In the genomic region with DNA sequence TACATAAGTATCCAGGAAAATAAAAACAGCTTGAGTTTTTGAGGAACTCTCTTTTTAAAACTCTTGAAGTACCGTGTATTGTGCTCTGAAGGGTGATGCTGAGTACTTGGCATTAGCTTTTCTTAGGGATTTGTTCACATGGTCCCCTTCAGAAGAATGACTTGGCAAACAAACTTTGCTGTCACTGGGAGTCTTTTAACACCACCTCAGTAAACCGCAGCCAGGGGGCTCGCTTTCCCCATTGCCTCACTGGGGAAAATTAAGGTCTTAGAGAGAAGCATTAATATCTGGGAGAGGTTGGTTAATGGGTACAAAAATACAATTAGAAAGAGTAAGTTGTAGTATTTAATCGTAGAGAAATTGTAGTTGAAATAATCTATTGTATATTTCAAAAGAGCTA, we compare ENCODE assay signal across 15 cellular contexts.
DNase-seq lines count a peak whose midpoint lies in the region; TF ChIP-seq lines count a peak whose summit lies in the region.
"Had no signal": no experiment of that assay in that cellular context is flagged by ENCODE, and none has a peak within 500 bp of the region (broad histone marks: within the 10 kb centered on the region; RNA-seq: fewer than 3 reads in every experiment).

No MANE protein-coding gene starts in this region.

- TF ChIP-seq POLR2A in NB4 (IDR thresholded peaks at IDR 0.05; ENCODE audit: extremely low read depth, insufficient read length), result no peak

- no peak overlapping the region for H3K4me3 Mint-ChIP-seq in activated T-helper 1 cell treated with anti-CD3 and anti-CD28 coated beads, Interleukin-12 subunit alpha, Interleukin-12 subunit beta, Interleukin-2, Interleukin-4 antibody, amounts not matched to agents 30 ng/mL and 10 ng/mL and 1 ng/mL, durations not matched to agents 14 hours and 24 hours and 36 hours
- H3K4me3 Mint-ChIP-seq: CD8-positive, alpha-beta T cell; natural killer cell had no signal

- H3K4me3 ChIP-seq in NB4 (ENCODE audit: low read depth, low read length) (no peak overlapping the region), astrocyte of the spinal cord (ENCODE audit: low read depth, low read length) (no peak overlapping the region)
- H3K4me3 ChIP-seq: ascending aorta, esophagus squamous epithelium had no signal

- in situ Hi-C loops in astrocyte of the spinal cord (cut with HindIII; ENCODE audit: low sequenced_read_pairs), result no loop called here
- in situ Hi-C loops in G401 (cut with HindIII; ENCODE audit: low sequenced_read_pairs), result no loop called here

- DNase-seq in ELF-1 (ENCODE audit: low read depth, low spot score) (peak; percentile 27), NB4 (ENCODE audit: low read depth) (peak; percentile 21), astrocyte of the spinal cord (ENCODE audit: low read depth, low spot score) (no peak), midbrain (lab: John Stamatoyannopoulos, UW) (peak; percentile 34), activated gamma-delta T cell treated with Interleukin-2 at 50 U/mL for 16 hours (no peak), HPDE6-E6E7 (ENCODE audit: extremely low spot score) (no peak), G401 (ENCODE audit: low spot score) (no peak)
- no peak for DNase-seq in activated T-helper 1 cell treated with anti-CD3 and anti-CD28 coated beads, Interleukin-12 subunit alpha, Interleukin-12 subunit beta, Interleukin-2, Interleukin-4 antibody, amounts not matched to agents 30 ng/mL and 10 ng/mL and 1 ng/mL, durations not matched to agents 14 hours and 24 hours and 36 hours (ENCODE audit: low spot score)
- DNase-seq: CD8-positive, alpha-beta T cell; esophagus squamous epithelium; GDM1; MM.1S; natural killer cell; NCI-H2081 treated with DMSO at 0.1 percent for 48 hours had no signal

- H3K27me3 Mint-ChIP-seq in activated T-helper 1 cell treated with anti-CD3 and anti-CD28 coated beads, Interleukin-12 subunit alpha, Interleukin-12 subunit beta, Interleukin-2, Interleukin-4 antibody, amounts not matched to agents 30 ng/mL and 10 ng/mL and 1 ng/mL, durations not matched to agents 14 hours and 24 hours and 36 hours (ENCODE audit: insufficient read depth), result peaks cover 3% of the 10 kb centered on the region

- H3K9me3 Mint-ChIP-seq in activated T-helper 1 cell treated with anti-CD3 and anti-CD28 coated beads, Interleukin-12 subunit alpha, Interleukin-12 subunit beta, Interleukin-2, Interleukin-4 antibody, amounts not matched to agents 30 ng/mL and 10 ng/mL and 1 ng/mL, durations not matched to agents 14 hours and 24 hours and 36 hours, result no peaks in the 10 kb centered on the region
- H3K9me3 Mint-ChIP-seq: CD8-positive, alpha-beta T cell; natural killer cell had no signal

- TF ChIP-seq CTCF in NB4 (IDR thresholded peaks at IDR 0.05; ENCODE audit: low read depth, low read length), result no peak
- TF ChIP-seq CTCF in astrocyte of the spinal cord (IDR thresholded peaks at IDR 0.05; ENCODE audit: low read depth, low read length), result peak; percentile 39

- no peak overlapping the region for H3K27ac Mint-ChIP-seq in activated T-helper 1 cell treated with anti-CD3 and anti-CD28 coated beads, Interleukin-12 subunit alpha, Interleukin-12 subunit beta, Interleukin-2, Interleukin-4 antibody, amounts not matched to agents 30 ng/mL and 10 ng/mL and 1 ng/mL, durations not matched to agents 14 hours and 24 hours and 36 hours
- H3K27ac Mint-ChIP-seq: CD8-positive, alpha-beta T cell; natural killer cell had no signal

- no peaks in the 10 kb centered on the region for H3K36me3 Mint-ChIP-seq in activated T-helper 1 cell treated with anti-CD3 and anti-CD28 coated beads, Interleukin-12 subunit alpha, Interleukin-12 subunit beta, Interleukin-2, Interleukin-4 antibody, amounts not matched to agents 30 ng/mL and 10 ng/mL and 1 ng/mL, durations not matched to agents 14 hours and 24 hours and 36 hours (ENCODE audit: low read depth)
- H3K36me3 Mint-ChIP-seq: CD8-positive, alpha-beta T cell; natural killer cell had no signal

- intact Hi-C loops in activated T-helper 1 cell treated with anti-CD3 and anti-CD28 coated beads, Interleukin-12 subunit alpha, Interleukin-12 subunit beta, Interleukin-2, Interleukin-4 antibody, amounts not matched to agents 30 ng/mL and 10 ng/mL and 1 ng/mL, durations not matched to agents 14 hours and 24 hours and 36 hours (cut with micrococcal nuclease), result no loop called here

- H3K4me1 Mint-ChIP-seq in activated T-helper 1 cell treated with anti-CD3 and anti-CD28 coated beads, Interleukin-12 subunit alpha, Interleukin-12 subunit beta, Interleukin-2, Interleukin-4 antibody, amounts not matched to agents 30 ng/mL and 10 ng/mL and 1 ng/mL, durations not matched to agents 14 hours and 24 hours and 36 hours (ENCODE audit: low read depth), result no peaks in the 10 kb centered on the region

Comparison
In these comparisons a context has a peak if more than half of its experiments do, and no peak if none do; other contexts are left out.
1. DNase-seq: peak in ELF-1 (single experiment), NB4 (single experiment) and midbrain (single experiment); none in astrocyte of the spinal cord (single experiment), activated gamma-delta T cell treated with Interleukin-2 at 50 U/mL for 16 hours (single experiment), HPDE6-E6E7 (single experiment), G401 (single experiment) and activated T-helper 1 cell treated with anti-CD3 and anti-CD28 coated beads, Interleukin-12 subunit alpha, Interleukin-12 subunit beta, Interleukin-2, Interleukin-4 antibody, amounts not matched to agents 30 ng/mL and 10 ng/mL and 1 ng/mL, durations not matched to agents 14 hours and 24 hours and 36 hours (single experiment).